In the genomic region with DNA sequence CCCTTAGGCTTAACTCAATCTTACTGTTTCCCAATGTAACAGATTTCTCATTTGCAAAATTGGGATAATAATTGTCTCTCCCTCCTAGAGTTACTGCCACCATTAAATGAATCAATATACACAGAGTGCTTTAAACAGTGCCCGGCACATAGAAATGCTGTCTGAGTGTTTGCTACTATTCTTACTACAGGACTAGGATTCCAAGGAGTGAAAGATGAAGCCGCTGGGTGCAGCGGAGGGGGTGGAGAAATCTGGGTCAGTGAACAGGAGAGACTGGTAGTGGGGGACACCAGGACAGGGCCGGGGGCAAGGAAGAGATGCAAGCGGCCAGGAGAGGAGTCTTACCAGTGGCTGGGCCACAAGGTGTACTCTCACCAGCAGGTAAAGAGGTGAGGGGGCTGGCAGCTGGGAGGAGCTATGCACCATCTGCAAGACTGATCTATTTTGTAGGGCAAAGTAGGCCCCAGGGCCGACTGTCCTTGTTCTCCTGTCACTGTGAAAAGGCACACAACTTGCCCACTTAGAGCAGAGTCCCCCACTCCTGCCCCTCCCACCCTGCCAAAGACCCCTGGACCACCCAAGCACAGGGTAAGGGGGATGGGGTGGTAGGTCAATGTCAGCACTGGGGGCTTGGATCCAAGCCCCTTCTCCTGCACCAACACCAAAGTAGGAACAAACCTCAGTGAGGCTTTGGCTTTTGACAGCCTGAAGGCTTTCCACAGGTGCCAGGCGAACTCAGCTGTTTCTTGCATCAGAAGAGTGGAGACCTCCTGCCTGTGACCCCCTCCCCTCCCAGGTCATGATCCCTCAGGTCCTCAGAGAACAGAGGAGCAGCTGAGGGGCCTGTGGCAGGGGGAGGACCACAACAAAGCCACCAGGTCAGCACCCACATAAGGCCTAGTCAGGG, we compare ENCODE assay signal across 20 cellular contexts. TPM values are rescaled to one million over a fixed set of nuclear protein-coding genes. Genes with fewer than 3 reads are reported as not detected.
DNase-seq lines count a peak whose midpoint lies in the region; ATAC-seq and TF ChIP-seq lines count a peak whose summit lies in the region.
"Had no signal": no experiment of that assay in that cellular context is flagged by ENCODE, and none has a peak within 500 bp of the region (broad histone marks: within the 10 kb centered on the region; RNA-seq: fewer than 3 reads in every experiment).

No MANE protein-coding gene starts in this region.

- H3K27ac ChIP-seq in right atrium auricular region, result no peak overlapping the region
- no peak overlapping the region for H3K27ac ChIP-seq in osteoblast (ENCODE audit: low read depth, low read length)
- no peak overlapping the region for H3K27ac ChIP-seq in tibial nerve

- no peak overlapping the region for H3K4me3 ChIP-seq in right atrium auricular region
- H3K4me3 ChIP-seq in osteoblast (ENCODE audit: insufficient read depth, low read length), result no peak overlapping the region
- H3K4me3 ChIP-seq in tibial nerve, result no peak overlapping the region
- H3K4me3 ChIP-seq: GM12878 had no signal

- H3K27me3 Mint-ChIP-seq in glutamatergic neuron (ENCODE audit: unreplicated experiment) (peaks cover 11% of the 10 kb centered on the region), type B pancreatic cell (no peaks in the 10 kb centered on the region)
- H3K27me3 Mint-ChIP-seq: CD4-positive, alpha-beta T cell had no signal

- no peak for TF ChIP-seq POLR2A in tibial nerve (IDR thresholded peaks at IDR 0.05)

- no peaks in the 10 kb centered on the region for H3K79me2 ChIP-seq in osteoblast (ENCODE audit: insufficient read depth, low read length)

- no peak overlapping the region for H3K4me2 ChIP-seq in osteoblast (ENCODE audit: insufficient read depth, low read length)

- H3K27me3 ChIP-seq in right atrium auricular region (no peaks in the 10 kb centered on the region), osteoblast (ENCODE audit: insufficient read depth, low read length) (peaks cover 10% of the 10 kb centered on the region), tibial nerve (no peaks in the 10 kb centered on the region)
- H3K27me3 ChIP-seq: BE2C had no signal

- intact Hi-C loops in Right ventricle myocardium inferior (cut with DNase I), result no loop called here

- WGBS in tibial nerve, 2 donors, result 78 to 79% methylated on average over 6 to 7 of the region's 7 CpGs

- no peaks in the 10 kb centered on the region for H3K9me3 ChIP-seq in right atrium auricular region
- no peaks in the 10 kb centered on the region for H3K9me3 ChIP-seq in osteoblast (ENCODE audit: low read depth, low read length)
- H3K9me3 ChIP-seq in tibial nerve, result no peaks in the 10 kb centered on the region
- H3K9me3 ChIP-seq: BE2C had no signal

- H3K4me1 ChIP-seq in right atrium auricular region (peaks cover 0 to 4% of the 10 kb centered on the region in 2 donors), osteoblast (ENCODE audit: insufficient read depth, low read length) (no peaks in the 10 kb centered on the region), tibial nerve (no peaks in the 10 kb centered on the region)

- no peak for TF ChIP-seq EP300 in tibial nerve (IDR thresholded peaks at IDR 0.05)

- H3K27ac Mint-ChIP-seq in glutamatergic neuron (ENCODE audit: unreplicated experiment) (peak overlapping the region; percentile 5), type B pancreatic cell (peak overlapping the region; percentile 11)
- H3K27ac Mint-ChIP-seq: CD4-positive, alpha-beta T cell had no signal

- H3K4me3 Mint-ChIP-seq in glutamatergic neuron (ENCODE audit: unreplicated experiment), result no peak overlapping the region
- H3K4me3 Mint-ChIP-seq in type B pancreatic cell, result peak overlapping the region; percentile 1
- H3K4me3 Mint-ChIP-seq: CD4-positive, alpha-beta T cell had no signal

- H4K20me1 ChIP-seq in osteoblast (ENCODE audit: insufficient read depth, low read length), result no peaks in the 10 kb centered on the region

- H2AFZ ChIP-seq in osteoblast (ENCODE audit: low read length), result no peak overlapping the region

- peak; percentile 9 for ATAC-seq in Right ventricle myocardium inferior

- TF ChIP-seq CTCF in right atrium auricular region (IDR thresholded peaks at IDR 0.05), result no peak
- TF ChIP-seq CTCF in glutamatergic neuron (IDR thresholded peaks at IDR 0.05; ENCODE audit: partially characterized antibody, unreplicated experiment), result no peak
- TF ChIP-seq CTCF in osteoblast (IDR thresholded peaks at IDR 0.05; ENCODE audit: extremely low read depth, low read depth, low read length), result no peak
- no peak for TF ChIP-seq CTCF in type B pancreatic cell (conservative IDR thresholded peaks at IDR 0.05)
- TF ChIP-seq CTCF in tibial nerve (IDR thresholded peaks at IDR 0.05), result no peak

- H3K36me3 ChIP-seq in right atrium auricular region (no peaks in the 10 kb centered on the region), osteoblast (ENCODE audit: insufficient read depth, low read length) (no peaks in the 10 kb centered on the region), tibial nerve (no peaks in the 10 kb centered on the region)
- H3K36me3 ChIP-seq: BE2C had no signal

- no peaks in the 10 kb centered on the region for H3K36me3 Mint-ChIP-seq in glutamatergic neuron (ENCODE audit: unreplicated experiment)
- H3K36me3 Mint-ChIP-seq in type B pancreatic cell, result no peaks in the 10 kb centered on the region
- H3K36me3 Mint-ChIP-seq: IgD-negative memory B cell had no signal

- DNase-seq in Right ventricle myocardium inferior (ENCODE audit: missing footprints) (no peak), right atrium auricular region (ENCODE audit: low spot score) (no peak), glutamatergic neuron (no peak), osteoblast (ENCODE audit: insufficient read length, low spot score, missing footprints) (peak; percentile 39), type B pancreatic cell (ENCODE audit: extremely low spot score, unreplicated experiment) (no peak), tibial nerve (ENCODE audit: low spot score in 2 of 2) (no peak), NCI-H226 (no peak)
- DNase-seq in activated CD8-positive, alpha-beta memory T cell treated with anti-CD3 and anti-CD28 coated beads, Interleukin-2, amount 50 U/mL, for 48 hours, result no peak
- DNase-seq: 8988T, BE2C, Calu3, DMS79, NCI-H1417, NCI-H2029 treated with DMSO at 0.1 percent for 48 hours, NCI-H2171 treated with DMSO at 0.1 percent for 48 hours, NCI-H748 treated with DMSO at 0.1 percent for 48 hours had no signal

- H3K9me3 Mint-ChIP-seq in glutamatergic neuron (ENCODE audit: unreplicated experiment) (peaks cover 2% of the 10 kb centered on the region), type B pancreatic cell (no peaks in the 10 kb centered on the region)
- H3K9me3 Mint-ChIP-seq: CD4-positive, alpha-beta T cell; IgD-negative memory B cell had no signal

- H3K4me1 Mint-ChIP-seq in glutamatergic neuron (ENCODE audit: low read depth, unreplicated experiment) (peaks cover 11% of the 10 kb centered on the region), type B pancreatic cell (ENCODE audit: unreplicated experiment) (peaks cover 19% of the 10 kb centered on the region)
- H3K4me1 Mint-ChIP-seq: IgD-negative memory B cell had no signal

RNA-seq across cellular contexts. Expression of a gene that starts 18.7 kb away (rescaled TPM):
- 2.7 TPM for total RNA-seq in Right ventricle myocardium inferior
- total RNA-seq in right atrium auricular region, result 1 to 10 TPM in 1 of 2 donors, under 1 TPM in 1; 0.37 to 1.1 TPM
- not detected for total RNA-seq in glutamatergic neuron (ENCODE audit: unreplicated experiment)
- total RNA-seq in osteoblast, result not detected in 2 replicates
- total RNA-seq in type B pancreatic cell (ENCODE audit: low replicate concordance), result 7.0 and 7.7 TPM in 2 replicates
- total RNA-seq in tibial nerve, result 1 to 10 TPM in 2 of 4 donors, under 1 TPM in 2; 0.78 to 6.6 (median 2.6) TPM
- total RNA-seq: Calu3, GM12878, HT1080 had no signal

RNA-seq across cellular contexts. Expression of a gene that starts 29.6 kb away (rescaled TPM):
- 25.5 TPM for total RNA-seq in Right ventricle myocardium inferior
- total RNA-seq in right atrium auricular region, result 10 to 100 TPM; 17.4 to 27.4 TPM
- 81.7 TPM for total RNA-seq in glutamatergic neuron (ENCODE audit: unreplicated experiment)
- total RNA-seq in osteoblast, result 31.5 and 35.8 TPM in 2 replicates
- total RNA-seq in type B pancreatic cell (ENCODE audit: low replicate concordance), result 34.4 and 42.2 TPM in 2 replicates
- total RNA-seq in tibial nerve, result 100 to 1,000 TPM in 1 of 4 donors, 10 to 100 TPM in 3; 50.2 to 102 (median 74.0) TPM

RNA-seq across cellular contexts. Expression of a gene that starts 36.4 kb away (rescaled TPM):
- total RNA-seq in Right ventricle myocardium inferior (31.7 TPM), right atrium auricular region (10 to 100 TPM; 12.7 to 15.1 TPM), glutamatergic neuron (ENCODE audit: unreplicated experiment) (53.2 TPM), osteoblast (12.1 and 16.6 TPM in 2 replicates), type B pancreatic cell (ENCODE audit: low replicate concordance) (49.0 and 59.7 TPM in 2 replicates), tibial nerve (10 to 100 TPM; 25.1 to 89.4 (median 51.0) TPM)
